Comparison of ENCODE assay signal across 22 cellular contexts in genomic region chr14:64732536-64733120, GRCh38. TPM values are rescaled to one million over a fixed set of nuclear protein-coding genes. Genes with fewer than 3 reads are reported as not detected.
DNase-seq lines count a peak whose midpoint lies in the region; ATAC-seq and TF ChIP-seq lines count a peak whose summit lies in the region.
"Had no signal": no experiment of that assay in that cellular context is flagged by ENCODE, and none has a peak within 500 bp of the region (broad histone marks: within the 10 kb centered on the region; RNA-seq: fewer than 3 reads in every experiment).

No MANE protein-coding gene starts in this region.

- H3K4me1 Mint-ChIP-seq in T-helper 17 cell, result peaks cover 54% of the 10 kb centered on the region
- H3K4me1 Mint-ChIP-seq in effector memory CD8-positive, alpha-beta T cell (ENCODE audit: low read depth in 2 of 2), result peaks cover 40 to 54% of the 10 kb centered on the region in 2 donors

- peaks cover 5% of the 10 kb centered on the region for H3K4me1 ChIP-seq in lower lobe of right lung
- H3K4me1 ChIP-seq in spleen, result peaks cover 7 to 47% (median 16%) of the 10 kb centered on the region in 6 donors

- no peak overlapping the region for H3K4me3 ChIP-seq in lower lobe of right lung
- no peak overlapping the region for H3K4me3 ChIP-seq in spleen
- H3K4me3 ChIP-seq: GM12878, GM23248 had no signal

- intact Hi-C loops in lower lobe of right lung (cut with DNase I), result no loop called here
- intact Hi-C loops in spleen (cut with DNase I; ENCODE audit: low total_unique reads), result no loop called here

- ATAC-seq in T-helper 17 cell (no peak), lower lobe of right lung (no peak), HG03565 (IDR thresholded peaks at IDR 0.05; ENCODE audit: unreplicated experiment) (no peak), GM21526 (IDR thresholded peaks at IDR 0.05; ENCODE audit: low FRiP score, unreplicated experiment) (no peak)
- ATAC-seq in effector memory CD8-positive, alpha-beta T cell (replicated peaks), result no peak
- ATAC-seq: GM12878 had no signal

- H3K36me3 Mint-ChIP-seq in T-helper 17 cell (ENCODE audit: low read depth), result peaks cover 7% of the 10 kb centered on the region
- peaks cover 47% of the 10 kb centered on the region for H3K36me3 Mint-ChIP-seq in effector memory CD8-positive, alpha-beta T cell (ENCODE audit: insufficient read depth)

- no peak overlapping the region for H3K4me3 Mint-ChIP-seq in T-helper 17 cell
- H3K4me3 Mint-ChIP-seq in effector memory CD8-positive, alpha-beta T cell, result no peak overlapping the region
- H3K4me3 Mint-ChIP-seq: CD4-positive, alpha-beta T cell; H9; HFFc6 had no signal

- 91 to 96% (median 94%) methylated on average over 9 to 14 of the region's 14 CpGs for WGBS in spleen, 5 donors

- no peaks in the 10 kb centered on the region for H3K27me3 ChIP-seq in lower lobe of right lung (ENCODE audit: low read depth)
- no peaks in the 10 kb centered on the region for H3K27me3 ChIP-seq in spleen (replicated peaks in 1 of 7)

- TF ChIP-seq CTCF in lower lobe of right lung (IDR thresholded peaks at IDR 0.05) (no peak), spleen (IDR thresholded peaks at IDR 0.05 in 8 of 11, conservative IDR thresholded peaks at IDR 0.05 in 3 of 11) (no peak)

- H3K9me3 ChIP-seq in T-helper 17 cell (ENCODE audit: control insufficient read depth, low read length, poor library complexity, severe bottlenecking), result no peaks in the 10 kb centered on the region
- no peaks in the 10 kb centered on the region for H3K9me3 ChIP-seq in lower lobe of right lung
- H3K9me3 ChIP-seq in spleen, result no peaks in the 10 kb centered on the region
- H3K9me3 ChIP-seq: Caco-2 had no signal

- H3K27ac Mint-ChIP-seq in T-helper 17 cell, result peak overlapping the region; percentile 96
- peak overlapping the region; percentile 28 to 97 for H3K27ac Mint-ChIP-seq in effector memory CD8-positive, alpha-beta T cell
- H3K27ac Mint-ChIP-seq: CD4-positive, alpha-beta T cell; HFFc6 had no signal

- no peak for DNase-seq in T-helper 17 cell
- DNase-seq in effector memory CD8-positive, alpha-beta T cell, result no peak
- DNase-seq in lower lobe of right lung, result peak; percentile 24
- DNase-seq in spleen, result peak; percentile 72
- DNase-seq in C1 segment of cervical spinal cord (lab: John Stamatoyannopoulos, UW), result no peak
- DNase-seq: Caco-2; CD4-positive, alpha-beta T cell; DND-41; GM23248; H9; HFFc6; IMR-90; NCI-H1105; NCI-H2081 treated with DMSO at 0.1 percent for 48 hours; NCI-H2171 treated with DMSO at 0.1 percent for 48 hours; NCI-H524 treated with DMSO at 0.1 percent for 48 hours; OCI-M1; SHP77 had no signal

- H3K27me3 Mint-ChIP-seq in T-helper 17 cell, result no peaks in the 10 kb centered on the region
- no peaks in the 10 kb centered on the region for H3K27me3 Mint-ChIP-seq in effector memory CD8-positive, alpha-beta T cell
- H3K27me3 Mint-ChIP-seq: CD4-positive, alpha-beta T cell had no signal

- no peaks in the 10 kb centered on the region for H3K9me3 Mint-ChIP-seq in effector memory CD8-positive, alpha-beta T cell
- H3K9me3 Mint-ChIP-seq: CD4-positive, alpha-beta T cell; H9; HFFc6 had no signal

- H3K36me3 ChIP-seq in lower lobe of right lung (peaks cover 86% of the 10 kb centered on the region), spleen (peaks cover 0 to 92% (median 44%) of the 10 kb centered on the region in 6 donors)

- H3K27ac ChIP-seq in lower lobe of right lung (no peak overlapping the region), spleen (no peak overlapping the region)
- H3K27ac ChIP-seq: GM23248, KMS-11 had no signal

- no peak for TF ChIP-seq POLR2A in spleen (IDR thresholded peaks at IDR 0.05)

RNA-seq across cellular contexts. Expression of gene PLEKHG3, which starts 28.4 kb away (rescaled TPM):
- total RNA-seq in T-helper 17 cell (10 to 100 TPM; 61.4 to 65.5 TPM), lower lobe of right lung (33.1 TPM), spleen (10 to 100 TPM; 31.5 to 77.7 (median 56.2) TPM)
- 10 to 100 TPM in 2 of 3 donors, 1 to 10 TPM in 1; 4.5 to 17.1 (median 12.3) TPM for polyA plus RNA-seq in spleen

Comparison
In these comparisons a context has a peak if more than half of its experiments do, and no peak if none do; other contexts are left out.
1. DNase-seq: peak in lower lobe of right lung (single experiment) and spleen (single experiment); none in T-helper 17 cell (0 of 3), effector memory CD8-positive, alpha-beta T cell (0 of 3) and C1 segment of cervical spinal cord (0 of 14).